Comparison of ENCODE assay signal across 8 cellular contexts in genomic region chr2:86200564-86200963, GRCh38. TPM values are rescaled to one million over a fixed set of nuclear protein-coding genes. Genes with fewer than 3 reads are reported as not detected.
DNase-seq lines count a peak whose midpoint lies in the region; ATAC-seq, FAIRE-seq and TF ChIP-seq lines count a peak whose summit lies in the region.
"Not testable (repeated sequence)": the region's sequence is repeated elsewhere in the genome, so short reads cannot be mapped to it uniquely, and the experiment has no call there.

No MANE protein-coding gene starts in this region.

- not testable (repeated sequence) for H3K9me3 ChIP-seq in T-helper 17 cell (ENCODE audit: control insufficient read depth, low read length, poor library complexity, severe bottlenecking); H1 (ENCODE audit: insufficient read depth in 2 of 2, low read depth in 1 of 2, low read length in 1 of 2); iPS-18a (ENCODE audit: control insufficient read depth, low read depth, low read length)

- TF ChIP-seq CTCF in Calu3 (IDR thresholded peaks at IDR 0.05; ENCODE audit: unreplicated experiment); H1 (IDR thresholded peaks at IDR 0.05; ENCODE audit: control extremely low read depth in 1 of 3, insufficient read depth in 1 of 3, low read depth in 1 of 3, low read length in 3 of 3); nephron progenitor cell (IDR thresholded peaks at IDR 0.05): not testable (repeated sequence)

- H4K5ac ChIP-seq in H1 (ENCODE audit: insufficient read length, low read depth, low read length), result not testable (repeated sequence)

- DNase-seq in Calu3; Jurkat, Clone E6-1 (ENCODE audit: low read depth, low spot score); T-helper 17 cell; activated naive CD4-positive, alpha-beta T cell treated with anti-CD3 and anti-CD28 coated beads, Interleukin-2, amount 50 U/mL, for 72 hours (ENCODE audit: low spot score in 2 of 2); H1 (ENCODE audit: low read depth in 1 of 2, low spot score in 2 of 2); nephron progenitor cell; stimulated activated naive CD8-positive, alpha-beta T cell treated with anti-CD3 and anti-CD28 coated beads, Interleukin-15, amount 100 ng/mL, for 72 hours: not testable (repeated sequence)

- not testable (repeated sequence) for H4K8ac ChIP-seq in H1 (ENCODE audit: extremely low read depth, insufficient read depth, low read length)

- peak overlapping the region; percentile 83 for H3K4me3 Mint-ChIP-seq in Calu3 (ENCODE audit: low read depth, unreplicated experiment)
- H3K4me3 Mint-ChIP-seq in T-helper 17 cell, result peak overlapping the region; percentile 45
- H3K4me3 Mint-ChIP-seq in nephron progenitor cell, result peak overlapping the region; percentile 98
- H3K4me3 Mint-ChIP-seq in stimulated activated naive CD8-positive, alpha-beta T cell treated with anti-CD3 and anti-CD28 coated beads, Interleukin-15, amount 100 ng/mL, for 72 hours, result peak overlapping the region; percentile 94 to 99

- H3K27me3 Mint-ChIP-seq in Calu3 (ENCODE audit: unreplicated experiment); T-helper 17 cell; nephron progenitor cell (ENCODE audit: low read depth, poor library complexity); stimulated activated naive CD8-positive, alpha-beta T cell treated with anti-CD3 and anti-CD28 coated beads, Interleukin-15, amount 100 ng/mL, for 72 hours: not testable (repeated sequence)

- H3K79me2 ChIP-seq in H1 (ENCODE audit: control insufficient read depth in 1 of 2, insufficient read depth in 2 of 2, low read length in 2 of 2), result peaks cover 0 to 43% of the 10 kb centered on the region in 2 experiments

- H3K9ac ChIP-seq in H1 (replicated peaks in 1 of 4; ENCODE audit: extremely low read depth in 1 of 4, low read depth in 3 of 4, low read length in 3 of 4), result not testable (repeated sequence)
- peak overlapping the region; percentile 87 for H3K9ac ChIP-seq in iPS-18a (ENCODE audit: low read length)

- intact Hi-C loops in Calu3 (cut with micrococcal nuclease; ENCODE audit: unreplicated experiment), result not testable (repeated sequence)

- H2BK5ac ChIP-seq in H1 (ENCODE audit: low read depth, low read length), result not testable (repeated sequence)

- peak overlapping the region; percentile 66 for H3K4me3 ChIP-seq in Jurkat, Clone E6-1 (ENCODE audit: low read length)
- H3K4me3 ChIP-seq in H1 (ENCODE audit: extremely low read depth in 1 of 4, insufficient read depth in 2 of 4, low read depth in 3 of 4, low read length in 4 of 4), result peak overlapping the region; percentile 5 to 96 (median 83); a peak in 3 of 8 replicates
- H3K4me3 ChIP-seq in iPS-18a (ENCODE audit: low read length), result peak overlapping the region; percentile 92

- H4K91ac ChIP-seq in H1 (replicated peaks; ENCODE audit: insufficient read length, low read length), result not testable (repeated sequence)

- H2AK5ac ChIP-seq in H1 (ENCODE audit: low read depth, low read length), result not testable (repeated sequence)

- TF ChIP-seq POLR2A in H1 (IDR thresholded peaks at IDR 0.05; ENCODE audit: control extremely low read depth in 1 of 2, low read depth in 2 of 2, low read length in 2 of 2), result not testable (repeated sequence)

- not testable (repeated sequence) for BruUV-seq in Calu3 (replicated peaks; lab: Mats Ljungman, UMichigan)

- H3K36me3 ChIP-seq in H1 (ENCODE audit: control insufficient read depth in 2 of 4, insufficient read depth in 4 of 4, low read length in 3 of 4); iPS-18a (ENCODE audit: control insufficient read depth, low read depth, low read length): not testable (repeated sequence)

- not testable (repeated sequence) for H3K23ac ChIP-seq in H1 (ENCODE audit: insufficient read length)

- not testable (repeated sequence) for H3K4ac ChIP-seq in H1 (replicated peaks; ENCODE audit: insufficient read length, low read depth, low read length)

- not testable (repeated sequence) for H3K27me3 ChIP-seq in H1 (replicated peaks in 1 of 4; ENCODE audit: control insufficient read depth in 3 of 4, extremely low read depth in 1 of 4, insufficient read depth in 3 of 4, low read length in 3 of 4); iPS-18a (ENCODE audit: control insufficient read depth, insufficient read depth, low read length)

- not testable (repeated sequence) for H2AFZ ChIP-seq in H1 (ENCODE audit: low read length)

- H3K36me3 Mint-ChIP-seq in Calu3 (ENCODE audit: insufficient read depth, unreplicated experiment), result peaks cover 17% of the 10 kb centered on the region
- H3K36me3 Mint-ChIP-seq in T-helper 17 cell (ENCODE audit: low read depth); nephron progenitor cell (ENCODE audit: low read depth): not testable (repeated sequence)
- H3K36me3 Mint-ChIP-seq in activated naive CD4-positive, alpha-beta T cell treated with anti-CD3 and anti-CD28 coated beads, Interleukin-2, amount 50 U/mL, for 72 hours, result peaks cover 11 to 19% of the 10 kb centered on the region in 2 donors

- not testable (repeated sequence) for H3K4me1 ChIP-seq in H1 (replicated peaks in 1 of 4; ENCODE audit: control insufficient read depth in 3 of 4, insufficient read depth in 4 of 4, low read length in 3 of 4)
- peaks cover 14% of the 10 kb centered on the region for H3K4me1 ChIP-seq in iPS-18a (ENCODE audit: control insufficient read depth, low read depth, low read length)

- not testable (repeated sequence) for ATAC-seq in T-helper 17 cell; activated naive CD4-positive, alpha-beta T cell treated with anti-CD3 and anti-CD28 coated beads, Interleukin-2, amount 50 U/mL, for 72 hours; stimulated activated naive CD8-positive, alpha-beta T cell treated with anti-CD3 and anti-CD28 coated beads, Interleukin-15, amount 100 ng/mL, for 72 hours

- H2BK12ac ChIP-seq in H1 (ENCODE audit: low read depth, low read length), result not testable (repeated sequence)

- H3K27ac Mint-ChIP-seq in Calu3 (ENCODE audit: unreplicated experiment), result peak overlapping the region; percentile 66
- H3K27ac Mint-ChIP-seq in T-helper 17 cell, result peak overlapping the region; percentile 98
- peak overlapping the region; percentile 44 to 92 for H3K27ac Mint-ChIP-seq in activated naive CD4-positive, alpha-beta T cell treated with anti-CD3 and anti-CD28 coated beads, Interleukin-2, amount 50 U/mL, for 72 hours
- not testable (repeated sequence) for H3K27ac Mint-ChIP-seq in nephron progenitor cell
- peak overlapping the region in 1 of 2 donors; percentile 82 for H3K27ac Mint-ChIP-seq in stimulated activated naive CD8-positive, alpha-beta T cell treated with anti-CD3 and anti-CD28 coated beads, Interleukin-15, amount 100 ng/mL, for 72 hours

- not testable (repeated sequence) for H3K23me2 ChIP-seq in H1 (ENCODE audit: low read depth, low read length)

- CTCF ChIA-PET in Calu3 (lab: Charles Lee), result not testable (repeated sequence)
- CTCF ChIA-PET in H1 (lab: Charles Lee; ENCODE audit: partially characterized antibody), result interaction anchor here (0.5 to 2.0 kb wide), 6 partner anchors 14 to 172 kb away, joined by 3 to 13 read pairs (median 6); no protein-coding TSS in a partner anchor

- not testable (repeated sequence) for H3K56ac ChIP-seq in H1 (replicated peaks; ENCODE audit: insufficient read length, low read depth, low read length)

- H3K4me1 Mint-ChIP-seq in Calu3 (ENCODE audit: low read depth, unreplicated experiment) (peaks cover 23% of the 10 kb centered on the region), T-helper 17 cell (peaks cover 27% of the 10 kb centered on the region), nephron progenitor cell (peaks cover 55% of the 10 kb centered on the region)
- H3K4me1 Mint-ChIP-seq in stimulated activated naive CD8-positive, alpha-beta T cell treated with anti-CD3 and anti-CD28 coated beads, Interleukin-15, amount 100 ng/mL, for 72 hours, result peaks cover 56% of the 10 kb centered on the region

- not testable (repeated sequence) for H2BK20ac ChIP-seq in H1 (ENCODE audit: low read length)

- not testable (repeated sequence) for H2BK15ac ChIP-seq in H1 (ENCODE audit: low read length)

- WGBS in H1 (ENCODE audit: extremely low coverage in 1 of 2, insufficient coverage in 1 of 2, insufficient read length in 1 of 2, insufficient replicate concordance in 2 of 2, low coverage in 1 of 2, low lambda C conversion rate in 2 of 2, missing lambda C conversion rate in 1 of 2), 2 experiments, result 91% methylated on average over 10 of the region's 11 CpGs; no CpG with 5 or more reads in 1 of the 2 experiments

- not testable (repeated sequence) for H3K79me1 ChIP-seq in H1 (ENCODE audit: low read depth, low read length)

- not testable (repeated sequence) for H4K20me1 ChIP-seq in H1 (replicated peaks in 1 of 2; ENCODE audit: control insufficient read depth in 1 of 2, insufficient read depth in 2 of 2, low read length in 2 of 2)

- not testable (repeated sequence) for TF ChIP-seq EP300 in H1 (IDR thresholded peaks at IDR 0.05; ENCODE audit: borderline replicate concordance in 1 of 2, low read depth in 2 of 2, low read length in 2 of 2)

- not testable (repeated sequence) for H3K14ac ChIP-seq in H1 (ENCODE audit: insufficient read length)

- not testable (repeated sequence) for TF ChIP-seq RAD21 in H1 (IDR thresholded peaks at IDR 0.05 in 1 of 2, conservative IDR thresholded peaks at IDR 0.05 in 1 of 2; ENCODE audit: low read depth in 2 of 2, low read length in 2 of 2)

- not testable (repeated sequence) for H3K18ac ChIP-seq in H1 (ENCODE audit: extremely low read depth, low read length)

- peak overlapping the region; percentile 46 to 64; a peak in 2 of 4 replicates for H3K4me2 ChIP-seq in H1 (ENCODE audit: insufficient read depth in 1 of 2, low read depth in 2 of 2, low read length in 2 of 2)

- H2BK120ac ChIP-seq in H1 (replicated peaks; ENCODE audit: low read depth, low read length), result not testable (repeated sequence)

- POLR2A ChIA-PET in H1 (lab: Charles Lee; ENCODE audit: partially characterized antibody), result interaction anchor here (1.0 to 1.2 kb wide), 3 partner anchors 14 to 108 kb away, joined by 3 read pairs; no protein-coding TSS in a partner anchor

- not testable (repeated sequence) for H3K27ac ChIP-seq in H1 (ENCODE audit: low read depth, low read length); iPS-18a (ENCODE audit: low read length)

- not testable (repeated sequence) for H3K9me3 Mint-ChIP-seq in Calu3 (ENCODE audit: low read depth, unreplicated experiment); activated naive CD4-positive, alpha-beta T cell treated with anti-CD3 and anti-CD28 coated beads, Interleukin-2, amount 50 U/mL, for 72 hours; nephron progenitor cell; stimulated activated naive CD8-positive, alpha-beta T cell treated with anti-CD3 and anti-CD28 coated beads, Interleukin-15, amount 100 ng/mL, for 72 hours

- not testable (repeated sequence) for FAIRE-seq in H1 (lab: Jason Lieb, UNC)

RNA-seq across cellular contexts. Expression of gene MRPL35, which starts 1.3 kb away (rescaled TPM):
- 36.2 and 41.5 TPM in 2 replicates for total RNA-seq in Calu3 (2022)
- polyA plus RNA-seq in Jurkat, Clone E6-1 (2012; ENCODE audit: insufficient read depth, insufficient read length), result 91.5 TPM
- 1 to 10 TPM; 9.0 to 9.6 TPM for total RNA-seq in T-helper 17 cell
- total RNA-seq in activated naive CD4-positive, alpha-beta T cell treated with anti-CD3 and anti-CD28 coated beads, Interleukin-2, amount 50 U/mL, for 72 hours, result 10 to 100 TPM; 47.2 to 60.5 TPM
- total RNA-seq in H1 (2021; fragmentation: NEBNext Ultra II Directional; extraction: Animal tissue kit (Norgen Biotek cat#: 25700)), result 42.3 and 44.5 TPM in 2 replicates
- 32.4 and 51.2 TPM in 2 replicates for polyA plus RNA-seq in H1 (2011; rRNA removed)
- polyA plus RNA-seq in H1 (2011; cell fraction: cytosol; rRNA removed), result 34.5 TPM
- polyA plus RNA-seq in H1 (2011; cell fraction: nucleus; rRNA removed), result 30.7 TPM
- 27.0 to 36.8 TPM (median 33.0 TPM) in 4 replicates for polyA plus RNA-seq in H1 (2012, experiment 1 of 2)
- polyA plus RNA-seq in H1 (2012, experiment 2 of 2), result 14.4 TPM
- 36.0 TPM for polyA plus RNA-seq in H1 (2013, experiment 1 of 2)
- polyA plus RNA-seq in H1 (2013, experiment 2 of 2), result 35.3 TPM
- 48.0 and 55.3 TPM in 2 replicates for polyA minus RNA-seq in H1 (2011; rRNA and poly(A)+ RNA removed)
- polyA minus RNA-seq in H1 (2011; cell fraction: cytosol; rRNA and poly(A)+ RNA removed), result 17.0 TPM
- 36.1 TPM for polyA minus RNA-seq in H1 (2011; cell fraction: nucleus; rRNA and poly(A)+ RNA removed)

RNA-seq across cellular contexts. Expression of gene IMMT, which starts 5.3 kb away (rescaled TPM):
- 86.7 and 88.7 TPM in 2 replicates for total RNA-seq in Calu3 (2022)
- polyA plus RNA-seq in Jurkat, Clone E6-1 (2012; ENCODE audit: insufficient read depth, insufficient read length), result 124 TPM
- 10 to 100 TPM; 57.8 to 61.3 TPM for total RNA-seq in T-helper 17 cell
- total RNA-seq in activated naive CD4-positive, alpha-beta T cell treated with anti-CD3 and anti-CD28 coated beads, Interleukin-2, amount 50 U/mL, for 72 hours, result 100 to 1,000 TPM; 177 to 180 TPM
- total RNA-seq in H1 (2021; fragmentation: NEBNext Ultra II Directional; extraction: Animal tissue kit (Norgen Biotek cat#: 25700)), result 103 and 105 TPM in 2 replicates
- polyA plus RNA-seq in H1 (2011; rRNA removed), result 28.9 and 37.7 TPM in 2 replicates
- 46.8 TPM for polyA plus RNA-seq in H1 (2011; cell fraction: cytosol; rRNA removed)
- polyA plus RNA-seq in H1 (2011; cell fraction: nucleus; rRNA removed), result 38.2 TPM
- 78.4 to 97.7 TPM (median 85.7 TPM) in 4 replicates for polyA plus RNA-seq in H1 (2012, experiment 1 of 2)
- 14.8 TPM for polyA plus RNA-seq in H1 (2012, experiment 2 of 2)
- 79.4 TPM for polyA plus RNA-seq in H1 (2013, experiment 1 of 2)
- 74.8 TPM for polyA plus RNA-seq in H1 (2013, experiment 2 of 2)
- 55.1 and 77.5 TPM in 2 replicates for polyA minus RNA-seq in H1 (2011; rRNA and poly(A)+ RNA removed)
- polyA minus RNA-seq in H1 (2011; cell fraction: cytosol; rRNA and poly(A)+ RNA removed), result 49.5 TPM
- polyA minus RNA-seq in H1 (2011; cell fraction: nucleus; rRNA and poly(A)+ RNA removed), result 51.9 TPM

Comparison
In these comparisons a context has a peak if more than half of its experiments do, and no peak if none do; other contexts are left out.
1. H3K4me3 Mint-ChIP-seq: peak in every context shown above with its lines; median percentile 98 in nephron progenitor cell; 96 in stimulated activated naive CD8-positive, alpha-beta T cell treated with anti-CD3 and anti-CD28 coated beads, Interleukin-15, amount 100 ng/mL, for 72 hours; 83 in Calu3; 45 in T-helper 17 cell.